In the genomic region with DNA sequence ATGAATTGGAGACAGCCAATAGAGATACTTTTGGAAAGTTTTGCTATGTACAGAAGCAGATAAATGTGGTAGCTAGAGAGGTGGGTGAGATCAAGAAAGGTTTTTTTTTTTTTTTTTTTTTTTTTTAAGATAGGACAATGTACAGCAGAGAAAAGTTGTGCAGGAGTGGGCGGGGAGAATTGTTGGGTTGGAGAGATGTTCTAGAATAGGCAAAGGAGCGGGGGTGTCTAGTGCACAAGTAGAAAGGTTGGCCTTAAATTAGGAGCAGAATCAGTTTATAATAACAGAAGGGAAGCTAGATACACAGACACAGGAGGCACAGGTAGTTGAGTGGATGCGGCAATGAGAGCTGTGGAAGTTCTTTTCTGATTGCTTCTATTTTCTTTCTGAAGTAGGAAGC, we compare ENCODE assay signal across 35 cellular contexts.
"Had no signal": no experiment of that assay in that cellular context is flagged by ENCODE, and none has a peak within 500 bp of the region (broad histone marks: within the 10 kb centered on the region; RNA-seq: fewer than 3 reads in every experiment).

No MANE protein-coding gene starts in this region.

- H3K27me3 ChIP-seq: MG63 had no signal

- H3K36me3 ChIP-seq: MG63 had no signal

- H3K9me3 ChIP-seq: MG63 had no signal

- H3K27ac ChIP-seq: KMS-11 had no signal

- H3K4me3 ChIP-seq: MG63 had no signal

- DNase-seq: Karpas-422, Kasumi-1, KG1, MG63, MM.1S, MV-4-11, NCI-H1048, NCI-H1092, NCI-H1092 treated with DMSO at 0.1 percent for 48 hours, NCI-H1105, NCI-H1105 treated with DMSO at 0.1 percent for 48 hours, NCI-H1417, NCI-H1417 treated with DMSO at 0.1 percent for 48 hours, NCI-H1436, NCI-H1436 treated with DMSO at 0.1 percent for 48 hours, NCI-H146, NCI-H1694, NCI-H1694 treated with DMSO at 0.1 percent for 48 hours, NCI-H187, NCI-H187 treated with DMSO at 0.1 percent for 48 hours, NCI-H1930, NCI-H2029, NCI-H2029 treated with DMSO at 0.1 percent for 48 hours, NCI-H2081, NCI-H2081 treated with DMSO at 0.1 percent for 48 hours, NCI-H2107, NCI-H2171, NCI-H2227 treated with DMSO at 0.1 percent for 48 hours, NCI-H226, NCI-H345, NCI-H446, NCI-H446 treated with DMSO at 0.1 percent for 48 hours, NCI-H510A, NCI-H510A treated with DMSO at 0.1 percent for 48 hours had no signal
